12 cellular contexts compared by ENCODE assay signal in the genomic region with DNA sequence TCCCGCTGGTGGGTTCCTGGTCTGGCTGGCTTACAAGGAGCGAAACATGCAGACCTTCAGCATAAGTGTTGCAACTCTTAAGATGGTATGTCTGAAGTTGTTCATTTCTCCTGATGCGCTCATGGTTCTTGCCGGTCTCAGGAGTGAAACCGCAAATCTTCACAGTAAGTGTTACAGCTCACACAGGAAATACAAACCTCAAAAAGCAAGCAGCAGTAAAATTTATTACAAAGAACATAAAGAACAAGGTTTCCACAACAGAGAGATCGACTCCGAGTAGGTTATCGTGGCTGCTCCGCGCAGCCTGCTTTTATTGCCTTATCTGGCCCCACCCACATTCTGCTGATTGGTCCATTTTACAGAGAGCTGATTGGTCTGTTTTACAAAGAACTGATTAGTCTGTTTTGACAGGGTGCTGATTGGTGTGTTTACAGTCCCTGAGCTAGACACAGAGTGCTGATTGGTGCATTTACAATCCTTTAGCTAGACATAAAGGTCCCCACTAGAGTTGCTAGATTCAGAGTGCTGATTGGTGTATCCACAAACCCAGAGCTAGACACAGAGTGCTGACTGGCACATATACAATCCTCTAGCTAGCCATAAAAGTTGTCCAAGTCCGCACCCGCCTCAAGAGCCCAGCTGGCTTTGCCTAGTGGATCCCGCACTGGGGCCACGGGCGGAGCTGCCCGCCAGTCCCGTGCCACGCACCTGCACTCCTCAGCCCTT. TPM values are rescaled to one million over a fixed set of nuclear protein-coding genes. Genes with fewer than 3 reads are reported as not detected.
DNase-seq lines count a peak whose midpoint lies in the region; ATAC-seq and TF ChIP-seq lines count a peak whose summit lies in the region.
"Had no signal": no experiment of that assay in that cellular context is flagged by ENCODE, and none has a peak within 500 bp of the region (broad histone marks: within the 10 kb centered on the region; RNA-seq: fewer than 3 reads in every experiment).

No MANE protein-coding gene starts in this region.

- H3K4me1 ChIP-seq in BLaER1 = peaks cover 13% of the 10 kb centered on the region
- no peaks in the 10 kb centered on the region for H3K4me1 ChIP-seq in mucosa of descending colon (ENCODE audit: low read depth)

- ATAC-seq in mucosa of descending colon (peak; percentile 70), GM21526 (IDR thresholded peaks at IDR 0.05; ENCODE audit: low FRiP score, unreplicated experiment) (no peak)
- ATAC-seq: HCT116 had no signal

- H3K36me3 ChIP-seq in BLaER1 (no peaks in the 10 kb centered on the region), mucosa of descending colon (ENCODE audit: low read depth) (no peaks in the 10 kb centered on the region)
- H3K36me3 ChIP-seq: thyroid gland had no signal

- H3K4me2 ChIP-seq in BLaER1 = peak overlapping the region; percentile 70

- peaks cover 29% of the 10 kb centered on the region for H3K9me3 ChIP-seq in BLaER1
- H3K9me3 ChIP-seq in mucosa of descending colon = no peaks in the 10 kb centered on the region
- H3K9me3 ChIP-seq: thyroid gland had no signal

- no peaks in the 10 kb centered on the region for H4K20me1 ChIP-seq in BLaER1

- H3K4me3 ChIP-seq in BLaER1 (peak overlapping the region; percentile 52), mucosa of descending colon (no peak overlapping the region)
- H3K4me3 ChIP-seq: thyroid gland had no signal

- no peaks in the 10 kb centered on the region for H3K27me3 ChIP-seq in BLaER1
- H3K27me3 ChIP-seq: thyroid gland had no signal

- no peak overlapping the region for H3K27ac ChIP-seq in BLaER1
- H3K27ac ChIP-seq: thyroid gland had no signal

- TF ChIP-seq CTCF in mucosa of descending colon (IDR thresholded peaks at IDR 0.05) = no peak

- intact Hi-C loops in mucosa of descending colon (cut with DNase I, micrococcal nuclease) = no loop called here

- H3K9ac ChIP-seq in BLaER1 = peak overlapping the region; percentile 13; the same call in 1 of the 2 replicates

- DNase-seq in NOMO-1 (lab: John Stamatoyannopoulos, UW; ENCODE audit: unreplicated experiment in 2 of 2) (peak; percentile 48 to 69), mucosa of descending colon (peak in 1 of 3 donors; percentile 38), AG08395 (ENCODE audit: low spot score) (no peak), amygdala (lab: John Stamatoyannopoulos, UW) (no peak), H4 (ENCODE audit: low spot score) (no peak)
- peak; percentile 81 for DNase-seq in activated CD8-positive, alpha-beta memory T cell treated with anti-CD3 and anti-CD28 coated beads, Interleukin-2, amount 50 U/mL, for 48 hours
- DNase-seq: COR-L47, mesenchymal stem cell, thyroid gland had no signal

RNA-seq across cellular contexts. Expression of a gene that starts 39.2 kb away (rescaled TPM):
- 10 to 100 TPM; 33.1 to 37.2 (median 35.5) TPM for total RNA-seq in mucosa of descending colon
- 66.8 and 72.7 TPM in 2 replicates for total RNA-seq in H4 (2014; rRNA removed; shearing (Covaris generic))

Comparison
In these comparisons a context has a peak if more than half of its experiments do, and no peak if none do; other contexts are left out.
1. DNase-seq: peak in NOMO-1 (2 of 2) and activated CD8-positive, alpha-beta memory T cell treated with anti-CD3 and anti-CD28 coated beads, Interleukin-2, amount 50 U/mL, for 48 hours (single experiment); none in AG08395 (single experiment), amygdala (0 of 56) and H4 (single experiment).